9 cellular contexts compared by ENCODE assay signal in genomic region chr3:13878711-13879101, GRCh38. TPM values are rescaled to one million over a fixed set of nuclear protein-coding genes. Genes with fewer than 3 reads are reported as not detected.
A peak's percentile ranks its signal among the peaks of the same experiment; 100 is the strongest.
DNase-seq lines count a peak whose midpoint lies in the region; ATAC-seq and TF ChIP-seq lines count a peak whose summit lies in the region.
"Had no signal": no experiment of that assay in that cellular context is flagged by ENCODE, and none has a peak within 500 bp of the region (broad histone marks: within the 10 kb centered on the region; RNA-seq: fewer than 3 reads in every experiment).

No MANE protein-coding gene starts in this region.

- no peak for ATAC-seq in activated T-cell treated with anti-CD3 and anti-CD28 coated beads, Interleukin-2, amount 50 U/mL, for 4 hours
- ATAC-seq in left colon (no peak), GM21786 (IDR thresholded peaks at IDR 0.05; ENCODE audit: unreplicated experiment) (no peak)

- intact Hi-C loops in left colon (cut with DNase I, micrococcal nuclease): no loop called here

- H3K4me3 ChIP-seq in iPS-18c (ENCODE audit: insufficient read depth, low read depth, low read length): peak overlapping the region; percentile 53
- peak overlapping the region; percentile 38 for H3K4me3 ChIP-seq in smooth muscle cell
- H3K4me3 ChIP-seq: SK-N-MC had no signal

- no peaks in the 10 kb centered on the region for H4K20me1 ChIP-seq in smooth muscle cell (ENCODE audit: low read depth)

- H3K36me3 Mint-ChIP-seq in activated T-cell treated with anti-CD3 and anti-CD28 coated beads, Interleukin-2, amount 50 U/mL, for 4 hours (ENCODE audit: insufficient read depth): peaks cover 3% of the 10 kb centered on the region
- peaks cover 8% of the 10 kb centered on the region for H3K36me3 Mint-ChIP-seq in endothelial cell (ENCODE audit: low read depth, unreplicated experiment)

- H3K4me1 ChIP-seq in smooth muscle cell (ENCODE audit: low read depth): peaks cover 10% of the 10 kb centered on the region

- H3K9me3 Mint-ChIP-seq in activated T-cell treated with anti-CD3 and anti-CD28 coated beads, Interleukin-2, amount 50 U/mL, for 4 hours: no peaks in the 10 kb centered on the region
- H3K9me3 Mint-ChIP-seq in endothelial cell (ENCODE audit: unreplicated experiment): peaks cover 5% of the 10 kb centered on the region

- peak overlapping the region; percentile 83 for H3K4me2 ChIP-seq in smooth muscle cell

- no peaks in the 10 kb centered on the region for H3K79me2 ChIP-seq in smooth muscle cell (ENCODE audit: low read depth)

- no peak overlapping the region for H3K9ac ChIP-seq in smooth muscle cell (ENCODE audit: low read depth)

- H3K27me3 Mint-ChIP-seq in activated T-cell treated with anti-CD3 and anti-CD28 coated beads, Interleukin-2, amount 50 U/mL, for 4 hours (ENCODE audit: low read depth): peaks cover 25% of the 10 kb centered on the region
- peaks cover 31% of the 10 kb centered on the region for H3K27me3 Mint-ChIP-seq in endothelial cell (ENCODE audit: unreplicated experiment)

- peak; percentile 43 for DNase-seq in NCI-H748 (lab: John Stamatoyannopoulos, UW; ENCODE audit: unreplicated experiment)
- DNase-seq in NCI-H748 treated with DMSO at 0.1 percent for 48 hours (lab: John Stamatoyannopoulos, UW): no peak
- DNase-seq in activated T-cell treated with anti-CD3 and anti-CD28 coated beads, Interleukin-2, amount 50 U/mL, for 4 hours: no peak
- no peak for DNase-seq in smooth muscle cell (lab: John Stamatoyannopoulos, UW; ENCODE audit: unreplicated experiment)
- DNase-seq in left colon: no peak
- DNase-seq in endothelial cell (ENCODE audit: low spot score): no peak

- no peak overlapping the region for H2AFZ ChIP-seq in smooth muscle cell (ENCODE audit: low read depth)

- no peaks in the 10 kb centered on the region for H3F3A ChIP-seq in smooth muscle cell (ENCODE audit: low read depth)

- no peak overlapping the region for H3K27ac ChIP-seq in smooth muscle cell (ENCODE audit: low read depth)
- H3K27ac ChIP-seq: SK-N-MC had no signal

- peaks cover 10% of the 10 kb centered on the region for H3K4me1 Mint-ChIP-seq in activated T-cell treated with anti-CD3 and anti-CD28 coated beads, Interleukin-2, amount 50 U/mL, for 4 hours (ENCODE audit: low read depth)
- H3K4me1 Mint-ChIP-seq in endothelial cell (ENCODE audit: unreplicated experiment): peaks cover 3% of the 10 kb centered on the region

- no peak overlapping the region for H3K27ac Mint-ChIP-seq in endothelial cell (ENCODE audit: unreplicated experiment)

- H3K27me3 ChIP-seq in smooth muscle cell (ENCODE audit: low read depth): peaks cover 95% of the 10 kb centered on the region

- H3K9me3 ChIP-seq in iPS-18c (ENCODE audit: control insufficient read depth, insufficient read depth, low read length): no peaks in the 10 kb centered on the region
- no peaks in the 10 kb centered on the region for H3K9me3 ChIP-seq in smooth muscle cell (replicated peaks; ENCODE audit: low read depth)

- H3K36me3 ChIP-seq in smooth muscle cell (ENCODE audit: low read depth): no peaks in the 10 kb centered on the region

- H3K4me3 Mint-ChIP-seq in activated T-cell treated with anti-CD3 and anti-CD28 coated beads, Interleukin-2, amount 50 U/mL, for 4 hours: peak overlapping the region; percentile 81
- no peak overlapping the region for H3K4me3 Mint-ChIP-seq in endothelial cell (ENCODE audit: unreplicated experiment)

- 1% methylated on average over 13 of the region's 25 CpGs for WGBS in smooth muscle cell (ENCODE audit: low lambda C conversion rate)

- TF ChIP-seq CTCF in smooth muscle cell (IDR thresholded peaks at IDR 0.05; ENCODE audit: borderline replicate concordance, insufficient read depth, poor library complexity, severe bottlenecking): no peak
- TF ChIP-seq CTCF in endothelial cell (IDR thresholded peaks at IDR 0.05; ENCODE audit: unreplicated experiment): no peak

RNA-seq across cellular contexts. Expression of gene WNT7A, which starts 1.2 kb away (rescaled TPM):
- total RNA-seq in activated T-cell treated with anti-CD3 and anti-CD28 coated beads, Interleukin-2, amount 50 U/mL, for 4 hours: under 1 TPM; 0.08 to 0.24 (median 0.10) TPM
- 0.18 and 0.58 TPM in 2 replicates for total RNA-seq in smooth muscle cell
- polyA plus RNA-seq in smooth muscle cell: 0.24 and 1.6 TPM in 2 replicates
- total RNA-seq in left colon: not detected
- not detected for total RNA-seq in endothelial cell (ENCODE audit: unreplicated experiment)
